Comparison of ENCODE assay signal across 1 cellular context in genomic region chrX:129553619-129554288, GRCh38.
TF ChIP-seq lines count a peak whose summit lies in the region.

No MANE protein-coding gene starts in this region.

TF ChIP-seq in WTC11, 78 proteins besides CTCF, POLR2A, EP300 and RAD21 (continued from another document):
- TF ChIP-seq PREB (CRISPR knock-in tag; IDR thresholded peaks at IDR 0.05; ENCODE audit: borderline replicate concordance) (no peak), ZSCAN18 (CRISPR knock-in tag; IDR thresholded peaks at IDR 0.05) (no peak), ZNF396 (CRISPR knock-in tag; IDR thresholded peaks at IDR 0.05; ENCODE audit: borderline replicate concordance) (no peak), ARID4B (CRISPR knock-in tag; IDR thresholded peaks at IDR 0.05; ENCODE audit: borderline replicate concordance) (no peak)
